Comparison of ENCODE assay signal across 12 cellular contexts in genomic region chr22:25113316-25113721, GRCh38.
DNase-seq lines count a peak whose midpoint lies in the region; ATAC-seq and TF ChIP-seq lines count a peak whose summit lies in the region.
"Had no signal": no experiment of that assay in that cellular context is flagged by ENCODE, and none has a peak within 500 bp of the region (broad histone marks: within the 10 kb centered on the region; RNA-seq: fewer than 3 reads in every experiment).

No MANE protein-coding gene starts in this region.

- H3K9ac ChIP-seq in mucosa of stomach (ENCODE audit: low read length) = peak overlapping the region; percentile 79
- H3K9ac ChIP-seq: parathyroid adenoma had no signal

- H3K9me3 ChIP-seq in left ventricle myocardium inferior (replicated peaks) = peaks cover 4% of the 10 kb centered on the region
- no peaks in the 10 kb centered on the region for H3K9me3 ChIP-seq in mucosa of stomach (ENCODE audit: control insufficient read depth, low read length)
- no peaks in the 10 kb centered on the region for H3K9me3 ChIP-seq in upper lobe of right lung

- H3K27ac ChIP-seq in left ventricle myocardium inferior (replicated peaks) (peak overlapping the region; percentile 86), upper lobe of right lung (peak overlapping the region; percentile 88)
- H3K27ac ChIP-seq: parathyroid adenoma had no signal

- intact Hi-C loops in left ventricle myocardium inferior (cut with micrococcal nuclease) = no loop called here
- intact Hi-C loops in Right ventricle myocardium inferior (cut with DNase I) = no loop called here
- intact Hi-C loops in upper lobe of right lung (cut with DNase I) = no loop called here

- no peaks in the 10 kb centered on the region for H3K27me3 ChIP-seq in left ventricle myocardium inferior (ENCODE audit: low read depth)
- no peaks in the 10 kb centered on the region for H3K27me3 ChIP-seq in mucosa of stomach (ENCODE audit: control insufficient read depth, insufficient read depth, low read length)
- no peaks in the 10 kb centered on the region for H3K27me3 ChIP-seq in upper lobe of right lung

- TF ChIP-seq CTCF in left ventricle myocardium inferior (IDR thresholded peaks at IDR 0.05; ENCODE audit: borderline replicate concordance) (no peak), epithelial cell of esophagus (IDR thresholded peaks at IDR 0.05; ENCODE audit: insufficient read depth, low read depth, low read length, missing control alignments) (no peak), upper lobe of right lung (IDR thresholded peaks at IDR 0.05) (no peak)

- H3K4me3 ChIP-seq in left ventricle myocardium inferior = peak overlapping the region; percentile 82
- H3K4me3 ChIP-seq in epithelial cell of esophagus (ENCODE audit: low read length) = peak overlapping the region; percentile 63
- no peak overlapping the region for H3K4me3 ChIP-seq in mucosa of stomach (ENCODE audit: low read length)
- H3K4me3 ChIP-seq in upper lobe of right lung = peak overlapping the region; percentile 59

- DNase-seq in left ventricle myocardium inferior = no peak
- no peak for DNase-seq in Right ventricle myocardium inferior (ENCODE audit: missing footprints)
- DNase-seq in epithelial cell of esophagus (ENCODE audit: low read depth) = peak; percentile 42
- peak; percentile 79 for DNase-seq in upper lobe of right lung
- DNase-seq in NCI-H748 treated with DMSO at 0.1 percent for 48 hours (lab: John Stamatoyannopoulos, UW) = no peak
- DNase-seq: activated effector memory CD4-positive, alpha-beta T cell treated with anti-CD3 and anti-CD28 coated beads, Interleukin-2, amount 50 U/mL, for 16 hours; KG1; NCI-H2171 had no signal

- H3K36me3 ChIP-seq in left ventricle myocardium inferior (no peaks in the 10 kb centered on the region), mucosa of stomach (ENCODE audit: control insufficient read depth, insufficient read depth, low read length) (no peaks in the 10 kb centered on the region), upper lobe of right lung (no peaks in the 10 kb centered on the region)

- ATAC-seq in Right ventricle myocardium inferior = no peak
- ATAC-seq in upper lobe of right lung = peak; percentile 48
- ATAC-seq in HG03095 (IDR thresholded peaks at IDR 0.05; ENCODE audit: unreplicated experiment) = no peak
- no peak for ATAC-seq in GM18873 (IDR thresholded peaks at IDR 0.05; ENCODE audit: low FRiP score, unreplicated experiment)

- peaks cover 51% of the 10 kb centered on the region for H3K4me1 ChIP-seq in left ventricle myocardium inferior
- peaks cover 49% of the 10 kb centered on the region for H3K4me1 ChIP-seq in mucosa of stomach (ENCODE audit: control insufficient read depth, insufficient read depth, low read length)
- H3K4me1 ChIP-seq in upper lobe of right lung = peaks cover 18% of the 10 kb centered on the region
- H3K4me1 ChIP-seq: parathyroid adenoma had no signal

Comparison
In these comparisons a context has a peak if more than half of its experiments do, and no peak if none do; other contexts are left out.
1. DNase-seq: peak in epithelial cell of esophagus (single experiment) and upper lobe of right lung (single experiment); none in left ventricle myocardium inferior (single experiment), Right ventricle myocardium inferior (single experiment) and NCI-H748 treated with DMSO at 0.1 percent for 48 hours (single experiment).